23 cellular contexts compared by ENCODE assay signal in genomic region chr1:69180358-69180757, GRCh38.
"Had no signal": no experiment of that assay in that cellular context is flagged by ENCODE, and none has a peak within 500 bp of the region (broad histone marks: within the 10 kb centered on the region; RNA-seq: fewer than 3 reads in every experiment).

No MANE protein-coding gene starts in this region.

- H3K9me3 ChIP-seq: Peyer's patch, SJSA1 had no signal

- H3K36me3 ChIP-seq: Peyer's patch, SJSA1 had no signal

- ATAC-seq: HepG2 had no signal

- H3K9ac ChIP-seq: KMS-11 had no signal

- H3K4me1 ChIP-seq: Peyer's patch, SJSA1 had no signal

- FAIRE-seq: HepG2 had no signal

- H3K27me3 ChIP-seq: Peyer's patch, SJSA1 had no signal

- H3K27ac ChIP-seq: KMS-11, Peyer's patch, SJSA1, SK-N-MC had no signal

- H3K4me2 ChIP-seq: KMS-11 had no signal

- H3K4me3 ChIP-seq: Peyer's patch, SJSA1, SK-N-MC had no signal

- DNase-seq: IMR-90, Kasumi-1, MM.1S, NCI-H1092 treated with DMSO at 0.1 percent for 48 hours, NCI-H1436, NCI-H187, NCI-H2029, NCI-H2081 treated with DMSO at 0.1 percent for 48 hours, NCI-H2171, NCI-H226, NCI-H446, NCI-H510A, NCI-H524 treated with DMSO at 0.1 percent for 48 hours, NCI-H69, NCI-H774, Peyer's patch, Right ventricle myocardium superior, RPMI8226, SIG-M5 had no signal
